ENCODE assay signal across 24 cellular contexts in the genomic region with DNA sequence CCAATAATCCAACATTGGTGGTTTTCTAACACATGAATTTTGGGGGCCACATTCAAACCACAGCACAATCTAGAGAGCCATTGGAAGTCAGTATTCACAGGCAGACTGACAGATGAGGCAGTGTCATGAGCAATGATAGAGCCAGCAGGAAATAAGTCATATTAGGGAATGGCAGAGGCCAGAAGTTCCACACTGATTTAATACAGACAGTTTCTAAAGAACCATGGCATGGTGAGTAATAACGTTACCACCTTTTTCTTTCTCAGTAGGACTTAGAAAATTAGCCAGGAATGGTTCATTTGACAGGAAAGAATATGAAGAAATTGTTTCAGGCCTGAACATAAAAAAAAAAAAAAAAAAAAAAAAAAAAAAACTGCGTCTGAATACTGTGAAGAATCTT.
"Had no signal": no experiment of that assay in that cellular context is flagged by ENCODE, and none has a peak within 500 bp of the region (broad histone marks: within the 10 kb centered on the region; RNA-seq: fewer than 3 reads in every experiment).

No MANE protein-coding gene starts in this region.

- H3K4me1 ChIP-seq: adrenal gland, esophagus muscularis mucosa, heart left ventricle, left ventricle myocardium inferior, tibial nerve, vagina had no signal

- H3K9me3 ChIP-seq: adrenal gland, esophagus muscularis mucosa, heart left ventricle, left ventricle myocardium inferior, tibial nerve, vagina had no signal

- H3K36me3 ChIP-seq: adrenal gland, esophagus muscularis mucosa, heart left ventricle, left ventricle myocardium inferior, tibial nerve, vagina had no signal

- DNase-seq: activated CD4-positive, alpha-beta T cell treated with anti-CD3 and anti-CD28 coated beads, Interleukin-2, amount 10 ng/mL, durations not matched to agents 24 days and 14 days; activated CD4-positive, CD25-positive, alpha-beta regulatory T cell; activated CD8-positive, alpha-beta T cell treated with anti-CD3 and anti-CD28 coated beads for 36 hours; activated effector memory CD4-positive, alpha-beta T cell treated with Interleukin-2 at 50 U/mL for 16 hours; activated naive CD4-positive, alpha-beta T cell treated with anti-CD3 and anti-CD28 coated beads, Interleukin-2, amount 10 ng/mL, durations not matched to agents 7 days and 5 days; activated T-cell treated with anti-CD3 and anti-CD28 coated beads, Interleukin-2, amount 50 U/mL, for 1 hour; adrenal gland; effector CD4-positive, alpha-beta T cell; heart left ventricle; left ventricle myocardium inferior; mammary epithelial cell; midbrain; nephron progenitor cell; nucleus accumbens; posterior cingulate gyrus; retina; stimulated activated CD4-positive, alpha-beta T cell treated with anti-CD3 and anti-CD28 coated beads, Interleukin-12 subunit alpha, Interleukin-12 subunit beta, amount 100 ng/mL, for 4 hours; stimulated activated CD4-positive, alpha-beta T cell treated with anti-CD3 and anti-CD28 coated beads, Interleukin-2, amount 100 ng/mL, for 24 hours; stimulated activated naive CD4-positive, alpha-beta T cell treated with Interleukin-2 at 50 U/mL for 16 hours; T1000 had no signal

- H3K27me3 ChIP-seq: adrenal gland, esophagus muscularis mucosa, heart left ventricle, tibial nerve, vagina had no signal

- FAIRE-seq: astrocyte had no signal

- H3K4me3 ChIP-seq: adrenal gland, esophagus muscularis mucosa, heart left ventricle, left ventricle myocardium inferior, tibial nerve, vagina had no signal

- H3K27ac ChIP-seq: adrenal gland, left ventricle myocardium inferior, vagina had no signal

- ATAC-seq: activated CD8-positive, alpha-beta T cell treated with anti-CD3 and anti-CD28 coated beads for 36 hours had no signal
